ENCODE assay signal across 10 cellular contexts in genomic region chr11:128928400-128928799, GRCh38. TPM values are rescaled to one million over a fixed set of nuclear protein-coding genes. Genes with fewer than 3 reads are reported as not detected.
DNase-seq lines count a peak whose midpoint lies in the region; ATAC-seq and TF ChIP-seq lines count a peak whose summit lies in the region.
"Had no signal": no experiment of that assay in that cellular context is flagged by ENCODE, and none has a peak within 500 bp of the region (broad histone marks: within the 10 kb centered on the region; RNA-seq: fewer than 3 reads in every experiment).

No MANE protein-coding gene starts in this region.

- peak overlapping the region; percentile 36 for H3K9ac ChIP-seq in neural cell (ENCODE audit: low read length)

- no peak overlapping the region for H2AFZ ChIP-seq in neural cell (ENCODE audit: low read depth, low read length)

- no peak for TF ChIP-seq RAD21 in neural cell (conservative IDR thresholded peaks at IDR 0.05)

- H3K9me2 ChIP-seq in neural cell (ENCODE audit: insufficient read depth, low read length), result no peaks in the 10 kb centered on the region

- H3K9me3 ChIP-seq in neural cell (ENCODE audit: low read length), result no peaks in the 10 kb centered on the region

- H4K20me1 ChIP-seq in neural cell (ENCODE audit: insufficient read depth), result no peaks in the 10 kb centered on the region

- H3K4me2 ChIP-seq in neural cell (ENCODE audit: low read length), result peak overlapping the region; percentile 9

- no peak for TF ChIP-seq CTCF in neural cell (IDR thresholded peaks at IDR 0.05; ENCODE audit: poor library complexity, severe bottlenecking)

- peak overlapping the region; percentile 76 for H3K27ac ChIP-seq in neural cell (ENCODE audit: low read length)
- H3K27ac ChIP-seq: RWPE1 had no signal

- no peaks in the 10 kb centered on the region for H3K36me3 ChIP-seq in neural cell (ENCODE audit: insufficient read depth, low read length)

- no peaks in the 10 kb centered on the region for H3K79me2 ChIP-seq in neural cell (replicated peaks; ENCODE audit: insufficient read depth, low read length)

- in situ Hi-C loops in KBM-7 (cut with MboI; ENCODE audit: low pct_unique_long_range_greater_than_20kb, low sequenced_read_pairs), result no loop called here

- DNase-seq in NOMO-1 (lab: John Stamatoyannopoulos, UW; ENCODE audit: unreplicated experiment in 2 of 2) (peak; percentile 29 to 54), NOMO-1 treated with dmso at 0.1 percent for 144 hours (lab: John Stamatoyannopoulos, UW; ENCODE audit: unreplicated experiment) (no peak), NCI-H1048 (lab: John Stamatoyannopoulos, UW) (no peak), ecto neural progenitor cell (ENCODE audit: low spot score) (no peak), KBM-7 (no peak)

- peak overlapping the region; percentile 30 for H3K4me3 ChIP-seq in neural cell (ENCODE audit: low read length)

- no peaks in the 10 kb centered on the region for H3K27me3 ChIP-seq in neural cell (ENCODE audit: insufficient read depth, low read depth, low read length)

- H3F3A ChIP-seq in neural cell (ENCODE audit: insufficient read depth, low read length, poor library complexity, severe bottlenecking), result peaks cover 7% of the 10 kb centered on the region

- TF ChIP-seq EP300 in neural cell (conservative IDR thresholded peaks at IDR 0.05; ENCODE audit: poor library complexity, severe bottlenecking), result no peak

- ATAC-seq in GM21786 (IDR thresholded peaks at IDR 0.05; ENCODE audit: unreplicated experiment) (peak; percentile 98), HG03521 (IDR thresholded peaks at IDR 0.05; ENCODE audit: unreplicated experiment) (peak; percentile 99)
- ATAC-seq: HCT116 had no signal

TF ChIP-seq in neural cell, 6 proteins besides CTCF, POLR2A, EP300 and RAD21:
- TF ChIP-seq MXI1 (conservative IDR thresholded peaks at IDR 0.05; ENCODE audit: poor library complexity, severe bottlenecking) (peak; percentile 3), REST (IDR thresholded peaks at IDR 0.05; ENCODE audit: borderline replicate concordance) (no peak)

RNA-seq across cellular contexts. Expression of gene TP53AIP1, which starts 14.3 kb away (rescaled TPM):
- 0.68 and 1.4 TPM in 2 replicates for polyA plus RNA-seq in neural cell
- 0.73 and 0.81 TPM in 2 replicates for polyA minus RNA-seq in neural cell

RNA-seq across cellular contexts. Expression of gene KCNJ5, which starts 37.2 kb away (rescaled TPM):
- 0.34 and 1.1 TPM in 2 replicates for polyA plus RNA-seq in neural cell
- 0.69 and 1.2 TPM in 2 replicates for polyA minus RNA-seq in neural cell

Comparison
In these comparisons a context has a peak if more than half of its experiments do, and no peak if none do; other contexts are left out.
1. DNase-seq: peak in NOMO-1 (2 of 2); none in NOMO-1 treated with dmso at 0.1 percent for 144 hours (single experiment), NCI-H1048 (single experiment), ecto neural progenitor cell (single experiment) and KBM-7 (single experiment).